2 cellular contexts compared by ENCODE assay signal in genomic region chr9:35660966-35661413, GRCh38.
A peak's percentile ranks its signal among the peaks of the same experiment; 100 is the strongest.
TF ChIP-seq lines count a peak whose summit lies in the region.

No MANE protein-coding gene starts in this region.

TF ChIP-seq in K562, 482 proteins besides CTCF, POLR2A, EP300 and RAD21:
- TF ChIP-seq ZNF175 (CRISPR knock-in tag; IDR thresholded peaks at IDR 0.05; ENCODE audit: low read depth): 0 out of 2 replicates have a peak, but pooled peaks have one; percentile 48
- TF ChIP-seq SRF (CRISPR knock-in tag; IDR thresholded peaks at IDR 0.05): peak in 1 of 2 experiments; percentile 90; a peak in 2 of 4 replicates
- TF ChIP-seq ZNF263 (CRISPR knock-in tag; IDR thresholded peaks at IDR 0.05; ENCODE audit: borderline replicate concordance): peak; percentile 30; the same call in 1 of the 2 replicates
- 0 out of 6 replicates have a peak, but pooled peaks of 1 of the 3 experiments have one; percentile 17 for TF ChIP-seq ZBTB11 (CRISPR knock-in tag; IDR thresholded peaks at IDR 0.05)
- TF ChIP-seq POLR2B (IDR thresholded peaks at IDR 0.05; ENCODE audit: low read depth, partially characterized antibody): no peak
- no peak for TF ChIP-seq SPI1 (IDR thresholded peaks at IDR 0.05; ENCODE audit: borderline replicate concordance, low read depth, low read length)
- TF ChIP-seq L3MBTL2 (IDR thresholded peaks at IDR 0.05): 0 out of 2 replicates have a peak, but pooled peaks have one; percentile 13
- TF ChIP-seq ZNF395 (CRISPR knock-in tag; IDR thresholded peaks at IDR 0.05): peak; percentile 42; the same call in 1 of the 2 replicates
- 0 out of 2 replicates have a peak, but pooled peaks have one; percentile 14 for TF ChIP-seq GABPA (tag; conservative IDR thresholded peaks at IDR 0.05; ENCODE audit: low read depth)

TF ChIP-seq in GM12891, 5 proteins besides CTCF, POLR2A, EP300 and RAD21:
- no peak for TF ChIP-seq TAF1 (IDR thresholded peaks at IDR 0.05; ENCODE audit: low read depth, low read length)
